Comparison of ENCODE assay signal across 8 cellular contexts in genomic region chr17:76492989-76493501, GRCh38. TPM values are rescaled to one million over a fixed set of nuclear protein-coding genes. Genes with fewer than 3 reads are reported as not detected.
DNase-seq lines count a peak whose midpoint lies in the region; ATAC-seq and TF ChIP-seq lines count a peak whose summit lies in the region.

No MANE protein-coding gene starts in this region.

- H3K4me3 Mint-ChIP-seq in WTC11 (no peak overlapping the region), endodermal cell (no peak overlapping the region), type B pancreatic cell (peak overlapping the region; percentile 63)

- peaks cover 39% of the 10 kb centered on the region for H4K20me1 ChIP-seq in BLaER1

- WGBS in endodermal cell (ENCODE audit: insufficient coverage in 1 of 2, insufficient read length in 1 of 2), 2 experiments: 52 to 59% methylated on average over 13 to 15 of the region's 15 CpGs

- H3K27me3 Mint-ChIP-seq in WTC11 (ENCODE audit: low read depth): no peaks in the 10 kb centered on the region
- no peaks in the 10 kb centered on the region for H3K27me3 Mint-ChIP-seq in endodermal cell (ENCODE audit: insufficient read depth)
- H3K27me3 Mint-ChIP-seq in type B pancreatic cell: no peaks in the 10 kb centered on the region

- POLR2A ChIA-PET in WTC11 (lab: Charles Lee): no interaction called here

- H3K4me1 ChIP-seq in BLaER1: peaks cover 95% of the 10 kb centered on the region
- no peaks in the 10 kb centered on the region for H3K4me1 ChIP-seq in endodermal cell (ENCODE audit: control insufficient read depth, insufficient read depth, low read length)

- peak overlapping the region; percentile 94 for H3K27ac ChIP-seq in BLaER1
- no peak overlapping the region for H3K27ac ChIP-seq in endodermal cell (ENCODE audit: low read depth, low read length)

- ATAC-seq in WTC11: no peak; the same call in 1 of the 2 replicates

- H3K9me3 ChIP-seq in BLaER1: no peaks in the 10 kb centered on the region
- no peaks in the 10 kb centered on the region for H3K9me3 ChIP-seq in endodermal cell (ENCODE audit: control insufficient read depth, low read length)

- peaks cover 8% of the 10 kb centered on the region for H3K36me3 ChIP-seq in BLaER1
- H3K36me3 ChIP-seq in endodermal cell (ENCODE audit: control insufficient read depth, insufficient read depth, low read length): no peaks in the 10 kb centered on the region

- no peaks in the 10 kb centered on the region for H3K36me3 Mint-ChIP-seq in WTC11
- H3K36me3 Mint-ChIP-seq in endodermal cell (ENCODE audit: low read depth): no peaks in the 10 kb centered on the region
- no peaks in the 10 kb centered on the region for H3K36me3 Mint-ChIP-seq in type B pancreatic cell

- TF ChIP-seq CTCF in WTC11 (IDR thresholded peaks at IDR 0.05) (no peak), endodermal cell (conservative IDR thresholded peaks at IDR 0.05) (no peak), type B pancreatic cell (conservative IDR thresholded peaks at IDR 0.05) (no peak)

- peak overlapping the region; percentile 80 for H3K9ac ChIP-seq in BLaER1
- no peak overlapping the region for H3K9ac ChIP-seq in endodermal cell (ENCODE audit: extremely low read depth, low read length, poor library complexity, severe bottlenecking)

- H3K27me3 ChIP-seq in BLaER1 (no peaks in the 10 kb centered on the region), endodermal cell (ENCODE audit: control insufficient read depth, insufficient read depth, low read length, poor library complexity, severe bottlenecking) (no peaks in the 10 kb centered on the region)

- DNase-seq in GM19238 (ENCODE audit: insufficient read length, low spot score) (peak; percentile 73), HK-2 (ENCODE audit: unreplicated experiment) (peak; percentile 69), WTC11 (ENCODE audit: low spot score) (no peak), endodermal cell (no peak), myocyte (ENCODE audit: low read depth) (peak; percentile 88), type B pancreatic cell (ENCODE audit: extremely low spot score, unreplicated experiment) (no peak), NCI-H446 (lab: John Stamatoyannopoulos, UW) (no peak)

- H3K27ac Mint-ChIP-seq in WTC11 (peak overlapping the region; percentile 78; the same call in 1 of the 2 replicates), endodermal cell (peak overlapping the region; percentile 39), type B pancreatic cell (peak overlapping the region; percentile 85)

- peak overlapping the region; percentile 100 for H3K4me2 ChIP-seq in BLaER1

- H3K9me3 Mint-ChIP-seq in WTC11: no peaks in the 10 kb centered on the region
- H3K9me3 Mint-ChIP-seq in endodermal cell: no peaks in the 10 kb centered on the region
- H3K9me3 Mint-ChIP-seq in type B pancreatic cell: no peaks in the 10 kb centered on the region

- CTCF ChIA-PET in WTC11 (lab: Charles Lee): interaction anchor here (0.6 to 2.9 kb wide), 17 partner anchors 11 to 588 kb away, joined by 3 to 16 read pairs (median 5); partner anchors contain the start of genes AANAT, MRPL38 and UBE2O

- H3K4me1 Mint-ChIP-seq in WTC11 (peaks cover 25% of the 10 kb centered on the region), endodermal cell (peaks cover 15% of the 10 kb centered on the region), type B pancreatic cell (ENCODE audit: unreplicated experiment) (peaks cover 13% of the 10 kb centered on the region)

- H3K4me3 ChIP-seq in BLaER1 (peak overlapping the region; percentile 63), endodermal cell (ENCODE audit: low read length) (no peak overlapping the region)

TF ChIP-seq in WTC11, 78 proteins besides CTCF, POLR2A, EP300 and RAD21:
- TF ChIP-seq JAZF1 (CRISPR knock-in tag; IDR thresholded peaks at IDR 0.05) (no peak), ZSCAN18 (CRISPR knock-in tag; IDR thresholded peaks at IDR 0.05) (no peak), SP1 (CRISPR knock-in tag; conservative IDR thresholded peaks at IDR 0.05) (0 out of 2 replicates have a peak, but pooled peaks have one; percentile 1), ZNF423 (CRISPR knock-in tag; IDR thresholded peaks at IDR 0.05) (peak; percentile 19; the same call in 1 of the 2 replicates)

RNA-seq across cellular contexts. Expression of gene RHBDF2, which starts 8.2 kb away (rescaled TPM):
- 28.6 to 33.0 TPM (median 31.5 TPM) in 3 replicates for total RNA-seq in WTC11 (2021)
- 10 to 100 TPM; 28.5 to 31.1 TPM for total RNA-seq in endodermal cell
- 6.1 TPM for polyA plus RNA-seq in endodermal cell (2013, experiment 1 of 2)
- 6.0 TPM for polyA plus RNA-seq in endodermal cell (2013, experiment 2 of 2)
- 6.5 and 7.5 TPM in 2 replicates for total RNA-seq in myocyte
- polyA plus RNA-seq in myocyte (2012): 10.6 TPM
- 12.3 and 17.2 TPM in 2 replicates for total RNA-seq in type B pancreatic cell (ENCODE audit: low replicate concordance)

RNA-seq across cellular contexts. Expression of gene AANAT, which starts 25.6 kb away (rescaled TPM):
- 0.17 to 0.57 TPM in 2 of 3 replicates, not detected in the other for total RNA-seq in WTC11 (2021)
- not detected for total RNA-seq in endodermal cell
- not detected for polyA plus RNA-seq in endodermal cell (2013, experiment 1 of 2)
- 0.29 TPM for polyA plus RNA-seq in endodermal cell (2013, experiment 2 of 2)
- not detected in 2 replicates for total RNA-seq in myocyte
- polyA plus RNA-seq in myocyte (2012): 0.08 TPM
- not detected in 2 replicates for total RNA-seq in type B pancreatic cell (ENCODE audit: low replicate concordance)

RNA-seq across cellular contexts. Expression of gene UBE2O, which starts 40.1 kb away (rescaled TPM):
- 57.1 to 68.9 TPM (median 59.6 TPM) in 3 replicates for total RNA-seq in WTC11 (2021)
- 10 to 100 TPM; 45.4 to 46.5 TPM for total RNA-seq in endodermal cell
- 41.5 TPM for polyA plus RNA-seq in endodermal cell (2013, experiment 1 of 2)
- polyA plus RNA-seq in endodermal cell (2013, experiment 2 of 2): 38.4 TPM
- total RNA-seq in myocyte: 12.7 and 21.1 TPM in 2 replicates
- polyA plus RNA-seq in myocyte (2012): 16.9 TPM
- 38.5 and 51.5 TPM in 2 replicates for total RNA-seq in type B pancreatic cell (ENCODE audit: low replicate concordance)

RNA-seq across cellular contexts. Expression of gene CYGB, which starts 44.5 kb away (rescaled TPM):
- total RNA-seq in WTC11 (2021) (3.6 to 5.3 TPM (median 5.1 TPM) in 3 replicates), endodermal cell (1 to 10 TPM; 2.0 to 3.4 TPM), myocyte (3.2 and 7.7 TPM in 2 replicates), type B pancreatic cell (ENCODE audit: low replicate concordance) (2.5 and 10.0 TPM in 2 replicates)
- polyA plus RNA-seq in endodermal cell (2013, experiment 1 of 2): 3.3 TPM
- 2.3 TPM for polyA plus RNA-seq in endodermal cell (2013, experiment 2 of 2)
- 2.4 TPM for polyA plus RNA-seq in myocyte (2012)

RNA-seq across cellular contexts. Expression of gene PRCD, which starts 46.8 kb away (rescaled TPM):
- 2.7 to 4.5 TPM (median 4.0 TPM) in 3 replicates for total RNA-seq in WTC11 (2021)
- 1 to 10 TPM; 3.2 to 4.8 TPM for total RNA-seq in endodermal cell
- 0.50 TPM for polyA plus RNA-seq in endodermal cell (2013, experiment 1 of 2)
- polyA plus RNA-seq in endodermal cell (2013, experiment 2 of 2): 2.2 TPM
- not detected in 2 replicates for total RNA-seq in myocyte
- 0.54 TPM for polyA plus RNA-seq in myocyte (2012)
- total RNA-seq in type B pancreatic cell (ENCODE audit: low replicate concordance): 0.33 and 3.3 TPM in 2 replicates

Comparison
In these comparisons a context has a peak if more than half of its experiments do, and no peak if none do; other contexts are left out.
1. DNase-seq: peak in GM19238 (single experiment), HK-2 (single experiment) and myocyte (single experiment); none in WTC11 (single experiment), endodermal cell (single experiment), type B pancreatic cell (single experiment) and NCI-H446 (0 of 2).
2. Peak in every context shown above with its lines, with median percentiles within 50 percentile points of each other: H3K27ac Mint-ChIP-seq.